2 cellular contexts compared by ENCODE assay signal in the genomic region with DNA sequence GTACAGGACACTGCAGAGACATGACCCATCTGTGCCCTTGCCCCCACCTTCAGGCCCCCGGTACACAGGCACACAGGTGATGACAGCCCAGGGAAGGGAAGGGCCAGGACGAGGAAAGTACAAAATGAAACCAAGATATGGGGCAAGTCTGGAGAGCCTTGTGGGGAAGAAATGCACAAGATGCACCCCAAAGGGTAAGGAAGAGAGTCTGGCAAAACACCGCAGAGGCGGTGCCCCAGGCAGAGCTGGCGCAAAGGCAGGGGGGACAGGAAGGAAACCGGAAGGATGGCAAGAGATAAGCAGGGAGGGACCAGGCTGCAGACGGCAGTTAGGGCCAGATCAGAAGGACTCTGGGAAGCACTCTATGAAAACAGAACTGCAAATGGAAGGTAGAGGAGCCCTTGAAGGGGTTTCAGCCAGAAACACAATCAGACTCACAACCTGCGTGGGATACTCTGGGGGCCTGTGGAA.
TF ChIP-seq lines count a peak whose summit lies in the region.

No MANE protein-coding gene starts in this region.

TF ChIP-seq in SK-N-SH, 30 proteins besides CTCF, POLR2A, EP300 and RAD21:
- TF ChIP-seq, protein P1, sequence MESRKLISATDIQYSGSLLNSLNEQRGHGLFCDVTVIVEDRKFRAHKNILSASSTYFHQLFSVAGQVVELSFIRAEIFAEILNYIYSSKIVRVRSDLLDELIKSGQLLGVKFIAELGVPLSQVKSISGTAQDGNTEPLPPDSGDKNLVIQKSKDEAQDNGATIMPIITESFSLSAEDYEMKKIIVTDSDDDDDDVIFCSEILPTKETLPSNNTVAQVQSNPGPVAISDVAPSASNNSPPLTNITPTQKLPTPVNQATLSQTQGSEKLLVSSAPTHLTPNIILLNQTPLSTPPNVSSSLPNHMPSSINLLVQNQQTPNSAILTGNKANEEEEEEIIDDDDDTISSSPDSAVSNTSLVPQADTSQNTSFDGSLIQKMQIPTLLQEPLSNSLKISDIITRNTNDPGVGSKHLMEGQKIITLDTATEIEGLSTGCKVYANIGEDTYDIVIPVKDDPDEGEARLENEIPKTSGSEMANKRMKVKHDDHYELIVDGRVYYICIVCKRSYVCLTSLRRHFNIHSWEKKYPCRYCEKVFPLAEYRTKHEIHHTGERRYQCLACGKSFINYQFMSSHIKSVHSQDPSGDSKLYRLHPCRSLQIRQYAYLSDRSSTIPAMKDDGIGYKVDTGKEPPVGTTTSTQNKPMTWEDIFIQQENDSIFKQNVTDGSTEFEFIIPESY (IDR thresholded peaks at IDR 0.05; ENCODE audit: borderline replicate concordance, low read depth): no peak
- peak; percentile 43; the same call in 1 of the 2 replicates for TF ChIP-seq FOXJ3 (CRISPR knock-in tag; IDR thresholded peaks at IDR 0.05)
- no peak for TF ChIP-seq RXRA (IDR thresholded peaks at IDR 0.05; ENCODE audit: borderline replicate concordance, low read depth)
- TF ChIP-seq GATA2 (CRISPR knock-in tag; IDR thresholded peaks at IDR 0.05): peak; percentile 69

TF ChIP-seq in endothelial cell of umbilical vein, 7 proteins besides CTCF, POLR2A, EP300 and RAD21 (continued from another document):
- TF ChIP-seq EZH2 (IDR thresholded peaks at IDR 0.05; ENCODE audit: borderline replicate concordance, low read depth, low read length, severe bottlenecking) (no peak), POLR2AphosphoS5 (IDR thresholded peaks at IDR 0.05; ENCODE audit: insufficient read depth, low read depth, low read length) (peak; percentile 18)
- TF ChIP-seq, protein P2, sequence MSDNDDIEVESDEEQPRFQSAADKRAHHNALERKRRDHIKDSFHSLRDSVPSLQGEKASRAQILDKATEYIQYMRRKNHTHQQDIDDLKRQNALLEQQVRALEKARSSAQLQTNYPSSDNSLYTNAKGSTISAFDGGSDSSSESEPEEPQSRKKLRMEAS (IDR thresholded peaks at IDR 0.05; ENCODE audit: insufficient read depth, insufficient read length): no peak
